10 cellular contexts compared by ENCODE assay signal in genomic region chr3:151276038-151277027, GRCh38. TPM values are rescaled to one million over a fixed set of nuclear protein-coding genes. Genes with fewer than 3 reads are reported as not detected.
DNase-seq lines count a peak whose midpoint lies in the region; ATAC-seq and TF ChIP-seq lines count a peak whose summit lies in the region.
"Had no signal": no experiment of that assay in that cellular context is flagged by ENCODE, and none has a peak within 500 bp of the region (broad histone marks: within the 10 kb centered on the region; RNA-seq: fewer than 3 reads in every experiment).

No MANE protein-coding gene starts in this region.

- intact Hi-C loops in mucosa of descending colon (cut with DNase I, micrococcal nuclease) = loop anchor here in 1 of 2 donors (5.0 kb wide), 1 partner anchor 49 kb away; no protein-coding TSS in a partner anchor

- no peaks in the 10 kb centered on the region for H3K9me3 ChIP-seq in mucosa of descending colon
- H3K9me3 ChIP-seq: adrenal gland had no signal

- H3K4me1 ChIP-seq in mucosa of descending colon (ENCODE audit: low read depth) = peaks cover 3% of the 10 kb centered on the region
- H3K4me1 ChIP-seq: adrenal gland had no signal

- DNase-seq in NOMO-1 treated with DMSO at 0.1 percent for 48 hours (lab: John Stamatoyannopoulos, UW; ENCODE audit: unreplicated experiment) (peak; percentile 11), mucosa of descending colon (peak in 1 of 3 donors; percentile 24), RKO (ENCODE audit: low spot score) (no peak), Ammon's horn (ENCODE audit: low spot score) (no peak), NCI-H1930 (lab: John Stamatoyannopoulos, UW) (no peak)
- DNase-seq: adrenal gland had no signal

- peak; percentile 71 for ATAC-seq in GM18517 (IDR thresholded peaks at IDR 0.05; ENCODE audit: unreplicated experiment)
- peak; percentile 56 for ATAC-seq in GM21576 (IDR thresholded peaks at IDR 0.05; ENCODE audit: unreplicated experiment)
- ATAC-seq in mucosa of descending colon = peak; percentile 61
- ATAC-seq in SK-N-SH treated with all-trans-retinoic acid at 6 μM for 48 hours = no peak

- H3K36me3 ChIP-seq in mucosa of descending colon (ENCODE audit: low read depth) = no peaks in the 10 kb centered on the region
- H3K36me3 ChIP-seq: adrenal gland had no signal

- no peak overlapping the region for H3K4me3 ChIP-seq in mucosa of descending colon
- H3K4me3 ChIP-seq: adrenal gland had no signal

- TF ChIP-seq CTCF in mucosa of descending colon (IDR thresholded peaks at IDR 0.05) = no peak

TF ChIP-seq in SK-N-SH treated with all-trans-retinoic acid at 6 μM for 48 hours, 23 proteins besides CTCF, POLR2A, EP300 and RAD21:
- TF ChIP-seq ZNF8 (CRISPR knock-in tag; IDR thresholded peaks at IDR 0.05) (no peak), BACH2 (CRISPR knock-in tag; IDR thresholded peaks at IDR 0.05; ENCODE audit: borderline replicate concordance) (no peak), CSDC2 (CRISPR knock-in tag; IDR thresholded peaks at IDR 0.05) (no peak), ZNF70 (CRISPR knock-in tag; IDR thresholded peaks at IDR 0.05) (no peak), PPARA (CRISPR knock-in tag; IDR thresholded peaks at IDR 0.05; ENCODE audit: borderline replicate concordance) (no peak), GLIS3 (CRISPR knock-in tag; IDR thresholded peaks at IDR 0.05) (no peak), ARNTL (CRISPR knock-in tag; IDR thresholded peaks at IDR 0.05; ENCODE audit: borderline replicate concordance, low read depth) (no peak), ZC3H10 (CRISPR knock-in tag; IDR thresholded peaks at IDR 0.05) (no peak), TCF4 (CRISPR knock-in tag; IDR thresholded peaks at IDR 0.05; ENCODE audit: borderline replicate concordance) (no peak), ZNF565 (CRISPR knock-in tag; conservative IDR thresholded peaks at IDR 0.05; ENCODE audit: low read depth) (no peak), TOX (CRISPR knock-in tag; IDR thresholded peaks at IDR 0.05; ENCODE audit: borderline replicate concordance) (no peak), ESRRG (CRISPR knock-in tag; IDR thresholded peaks at IDR 0.05) (no peak)
- TF ChIP-seq, protein P1, sequence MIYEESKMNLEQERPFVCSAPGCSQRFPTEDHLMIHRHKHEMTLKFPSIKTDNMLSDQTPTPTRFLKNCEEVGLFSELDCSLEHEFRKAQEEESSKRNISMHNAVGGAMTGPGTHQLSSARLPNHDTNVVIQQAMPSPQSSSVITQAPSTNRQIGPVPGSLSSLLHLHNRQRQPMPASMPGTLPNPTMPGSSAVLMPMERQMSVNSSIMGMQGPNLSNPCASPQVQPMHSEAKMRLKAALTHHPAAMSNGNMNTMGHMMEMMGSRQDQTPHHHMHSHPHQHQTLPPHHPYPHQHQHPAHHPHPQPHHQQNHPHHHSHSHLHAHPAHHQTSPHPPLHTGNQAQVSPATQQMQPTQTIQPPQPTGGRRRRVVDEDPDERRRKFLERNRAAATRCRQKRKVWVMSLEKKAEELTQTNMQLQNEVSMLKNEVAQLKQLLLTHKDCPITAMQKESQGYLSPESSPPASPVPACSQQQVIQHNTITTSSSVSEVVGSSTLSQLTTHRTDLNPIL (CRISPR knock-in tag; IDR thresholded peaks at IDR 0.05; ENCODE audit: low read depth) = no peak
- TF ChIP-seq, protein P2, sequence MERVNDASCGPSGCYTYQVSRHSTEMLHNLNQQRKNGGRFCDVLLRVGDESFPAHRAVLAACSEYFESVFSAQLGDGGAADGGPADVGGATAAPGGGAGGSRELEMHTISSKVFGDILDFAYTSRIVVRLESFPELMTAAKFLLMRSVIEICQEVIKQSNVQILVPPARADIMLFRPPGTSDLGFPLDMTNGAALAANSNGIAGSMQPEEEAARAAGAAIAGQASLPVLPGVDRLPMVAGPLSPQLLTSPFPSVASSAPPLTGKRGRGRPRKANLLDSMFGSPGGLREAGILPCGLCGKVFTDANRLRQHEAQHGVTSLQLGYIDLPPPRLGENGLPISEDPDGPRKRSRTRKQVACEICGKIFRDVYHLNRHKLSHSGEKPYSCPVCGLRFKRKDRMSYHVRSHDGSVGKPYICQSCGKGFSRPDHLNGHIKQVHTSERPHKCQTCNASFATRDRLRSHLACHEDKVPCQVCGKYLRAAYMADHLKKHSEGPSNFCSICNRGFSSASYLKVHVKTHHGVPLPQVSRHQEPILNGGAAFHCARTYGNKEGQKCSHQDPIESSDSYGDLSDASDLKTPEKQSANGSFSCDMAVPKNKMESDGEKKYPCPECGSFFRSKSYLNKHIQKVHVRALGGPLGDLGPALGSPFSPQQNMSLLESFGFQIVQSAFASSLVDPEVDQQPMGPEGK (CRISPR knock-in tag; IDR thresholded peaks at IDR 0.05; ENCODE audit: borderline replicate concordance) = no peak
- TF ChIP-seq, protein P3, sequence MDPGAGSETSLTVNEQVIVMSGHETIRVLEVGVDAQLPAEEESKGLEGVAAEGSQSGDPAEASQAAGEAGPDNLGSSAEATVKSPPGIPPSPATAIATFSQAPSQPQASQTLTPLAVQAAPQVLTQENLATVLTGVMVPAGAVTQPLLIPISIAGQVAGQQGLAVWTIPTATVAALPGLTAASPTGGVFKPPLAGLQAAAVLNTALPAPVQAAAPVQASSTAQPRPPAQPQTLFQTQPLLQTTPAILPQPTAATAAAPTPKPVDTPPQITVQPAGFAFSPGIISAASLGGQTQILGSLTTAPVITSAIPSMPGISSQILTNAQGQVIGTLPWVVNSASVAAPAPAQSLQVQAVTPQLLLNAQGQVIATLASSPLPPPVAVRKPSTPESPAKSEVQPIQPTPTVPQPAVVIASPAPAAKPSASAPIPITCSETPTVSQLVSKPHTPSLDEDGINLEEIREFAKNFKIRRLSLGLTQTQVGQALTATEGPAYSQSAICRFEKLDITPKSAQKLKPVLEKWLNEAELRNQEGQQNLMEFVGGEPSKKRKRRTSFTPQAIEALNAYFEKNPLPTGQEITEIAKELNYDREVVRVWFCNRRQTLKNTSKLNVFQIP (CRISPR knock-in tag; IDR thresholded peaks at IDR 0.05; ENCODE audit: borderline replicate concordance, low read depth) = no peak

RNA-seq across cellular contexts. Expression of gene P2RY14, which starts 2.0 kb away (rescaled TPM):
- total RNA-seq in mucosa of descending colon = 10 to 100 TPM in 1 of 3 donors, 1 to 10 TPM in 2; 3.9 to 18.2 (median 4.4) TPM
- total RNA-seq: NCI-H460 had no signal

RNA-seq across cellular contexts. Expression of gene GPR87, which starts 40.3 kb away (rescaled TPM):
- total RNA-seq in mucosa of descending colon = not detected
- total RNA-seq: adrenal gland, NCI-H460 had no signal

RNA-seq across cellular contexts. Expression of gene P2RY13, which starts 53.0 kb away (rescaled TPM):
- 1 to 10 TPM in 2 of 3 donors, under 1 TPM in 1; 0.29 to 1.9 (median 1.5) TPM for total RNA-seq in mucosa of descending colon
- total RNA-seq: NCI-H460 had no signal
